ENCODE assay signal across 26 cellular contexts in the genomic region with DNA sequence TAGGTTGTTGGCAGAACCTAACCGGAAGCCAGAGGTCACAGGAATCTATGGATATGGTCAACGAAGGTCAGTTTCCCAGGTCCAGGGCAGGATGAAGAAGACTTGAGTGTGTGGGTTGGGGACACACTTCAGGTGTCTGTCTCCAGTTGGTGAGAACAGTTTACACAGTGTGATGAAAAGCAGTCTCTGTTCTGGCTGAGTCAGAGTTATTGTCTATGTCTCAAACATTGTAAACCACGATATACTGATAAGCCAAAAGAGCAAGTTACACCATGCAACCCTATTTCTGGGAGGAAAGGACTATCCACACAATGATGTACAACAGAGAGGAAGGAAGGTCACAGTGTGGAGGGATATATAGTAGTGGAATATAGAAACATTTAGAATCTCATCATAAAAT.
A peak's percentile ranks its signal among the peaks of the same experiment; 100 is the strongest.
DNase-seq lines count a peak whose midpoint lies in the region; ATAC-seq and TF ChIP-seq lines count a peak whose summit lies in the region.
"Had no signal": no experiment of that assay in that cellular context is flagged by ENCODE, and none has a peak within 500 bp of the region (broad histone marks: within the 10 kb centered on the region; RNA-seq: fewer than 3 reads in every experiment).

No MANE protein-coding gene starts in this region.

- H3K4me2 ChIP-seq in osteoblast (ENCODE audit: insufficient read depth, low read length), result no peak overlapping the region

- H3K4me3 ChIP-seq in RWPE2 (ENCODE audit: severe bottlenecking), result no peak overlapping the region
- no peak overlapping the region for H3K4me3 ChIP-seq in fibroblast of mammary gland (ENCODE audit: control insufficient read depth, low read depth, low read length)
- H3K4me3 ChIP-seq in osteoblast (ENCODE audit: insufficient read depth, low read length), result no peak overlapping the region
- H3K4me3 ChIP-seq: sigmoid colon, SK-N-MC, transverse colon had no signal

- no peaks in the 10 kb centered on the region for H3K36me3 ChIP-seq in RWPE2 (ENCODE audit: low read depth)
- H3K36me3 ChIP-seq in osteoblast (ENCODE audit: insufficient read depth, low read length), result no peaks in the 10 kb centered on the region
- H3K36me3 ChIP-seq: sigmoid colon, transverse colon had no signal

- DNase-seq in HT1080 (ENCODE audit: low read depth) (peak; percentile 19), RWPE2 (ENCODE audit: low spot score) (no peak), fibroblast of mammary gland (ENCODE audit: low read depth) (peak; percentile 30), osteoblast (ENCODE audit: insufficient read length, low spot score, missing footprints) (peak; percentile 70)
- DNase-seq: activated gamma-delta T cell; activated naive CD8-positive, alpha-beta T cell treated with anti-CD3 and anti-CD28 coated beads, Interleukin-2, amount 10 ng/mL, durations not matched to agents 7 days and 5 days; activated T-cell treated with anti-CD3 and anti-CD28 coated beads, Interleukin-2, amount 50 U/mL, for 4 hours; CD8-positive, alpha-beta memory T cell; glutamatergic neuron; HCEC 1CT; midbrain; natural killer cell; NCI-H1092 treated with DMSO at 0.1 percent for 48 hours; NCI-H1694 treated with DMSO at 0.1 percent for 48 hours; NCI-H2171 treated with DMSO at 0.1 percent for 48 hours; NCI-H510A treated with DMSO at 0.1 percent for 48 hours; nucleus accumbens; sigmoid colon; stimulated activated CD4-positive, alpha-beta T cell treated with anti-CD3 and anti-CD28 coated beads, Interleukin-4, amount 100 ng/mL, for 24 hours; transverse colon had no signal

- H3K9me3 ChIP-seq in RWPE2 (ENCODE audit: severe bottlenecking) (no peaks in the 10 kb centered on the region), osteoblast (ENCODE audit: low read depth, low read length) (no peaks in the 10 kb centered on the region)
- H3K9me3 ChIP-seq: sigmoid colon, transverse colon had no signal

- ATAC-seq in RWPE2 (ENCODE audit: low read depth), result peak; percentile 42; the same call in 2 of the 3 replicates
- no peak for ATAC-seq in HG02642 (IDR thresholded peaks at IDR 0.05; ENCODE audit: poor library complexity, unreplicated experiment)
- ATAC-seq in GM21717 (IDR thresholded peaks at IDR 0.05; ENCODE audit: unreplicated experiment), result no peak
- no peak for ATAC-seq in HG03571 (IDR thresholded peaks at IDR 0.05; ENCODE audit: unreplicated experiment)
- ATAC-seq in esophagus mucosa, result no peak
- ATAC-seq: activated T-cell treated with anti-CD3 and anti-CD28 coated beads, Interleukin-2, amount 50 U/mL, for 4 hours; natural killer cell had no signal

- H3K27ac ChIP-seq in RWPE2 (ENCODE audit: poor library complexity, severe bottlenecking), result no peak overlapping the region
- no peak overlapping the region for H3K27ac ChIP-seq in osteoblast (ENCODE audit: low read depth, low read length)
- H3K27ac ChIP-seq: RWPE1, SK-N-MC, transverse colon had no signal

- no peaks in the 10 kb centered on the region for H3K4me1 ChIP-seq in RWPE2 (ENCODE audit: insufficient read depth, poor library complexity, severe bottlenecking)
- peaks cover 37% of the 10 kb centered on the region for H3K4me1 ChIP-seq in osteoblast (ENCODE audit: insufficient read depth, low read length)

- H2AFZ ChIP-seq in osteoblast (ENCODE audit: low read length), result no peak overlapping the region

- H3K27me3 ChIP-seq in RWPE2 (ENCODE audit: insufficient read depth, poor library complexity, severe bottlenecking) (no peaks in the 10 kb centered on the region), osteoblast (ENCODE audit: insufficient read depth, low read length) (no peaks in the 10 kb centered on the region)
- H3K27me3 ChIP-seq: sigmoid colon, transverse colon had no signal

- H4K20me1 ChIP-seq in osteoblast (ENCODE audit: insufficient read depth, low read length), result no peaks in the 10 kb centered on the region

- TF ChIP-seq CTCF in RWPE2 (IDR thresholded peaks at IDR 0.05; ENCODE audit: poor library complexity, severe bottlenecking) (no peak), fibroblast of mammary gland (conservative IDR thresholded peaks at IDR 0.05; ENCODE audit: control insufficient read depth, insufficient read depth, low read depth, low read length) (no peak), osteoblast (IDR thresholded peaks at IDR 0.05; ENCODE audit: extremely low read depth, low read depth, low read length) (no peak)

- H3K79me2 ChIP-seq in osteoblast (ENCODE audit: insufficient read depth, low read length), result no peaks in the 10 kb centered on the region
